In the genomic region with DNA sequence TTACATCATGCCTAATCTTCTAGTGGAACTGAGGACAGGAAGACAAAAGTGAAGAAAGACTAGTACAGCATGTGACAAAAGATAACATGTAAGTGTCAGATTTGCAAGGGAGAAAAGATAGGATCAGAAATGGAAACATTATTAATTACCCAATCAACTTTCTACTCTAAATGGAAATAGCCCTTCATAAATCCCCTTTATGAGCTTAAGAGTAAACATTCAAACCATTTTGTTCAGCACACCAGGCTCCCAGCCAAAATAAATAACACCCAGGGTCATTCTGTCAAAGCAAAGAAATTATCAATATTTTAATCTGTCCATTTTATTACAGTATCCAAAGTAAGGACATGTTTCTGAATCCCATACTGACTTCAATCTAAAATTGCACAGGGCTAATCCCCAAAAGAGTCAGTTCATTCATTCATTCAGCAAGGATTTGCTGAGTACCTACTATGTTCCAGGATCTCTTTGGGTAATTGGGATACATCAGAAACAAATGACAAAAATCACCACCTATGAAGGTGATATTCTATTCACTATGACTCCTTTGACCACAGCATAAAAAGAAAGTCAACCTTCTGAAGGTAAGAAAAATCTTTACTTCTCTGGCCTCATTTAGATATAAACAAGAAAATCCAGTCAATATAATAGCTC, we compare ENCODE assay signal across 1 cellular context.
TF ChIP-seq lines count a peak whose summit lies in the region.

No MANE protein-coding gene starts in this region.

TF ChIP-seq in H1, 55 proteins besides CTCF, POLR2A, EP300 and RAD21 (continued from another document):
- TF ChIP-seq POLR2AphosphoS5 (IDR thresholded peaks at IDR 0.05; ENCODE audit: low read depth, low read length) = no peak
- TF ChIP-seq RBBP5 (IDR thresholded peaks at IDR 0.05; ENCODE audit: borderline replicate concordance, low read depth, low read length) = no peak
- no peak for TF ChIP-seq GTF2F1 (IDR thresholded peaks at IDR 0.05; ENCODE audit: borderline replicate concordance, low read depth, low read length)
- no peak for TF ChIP-seq CHD7 (IDR thresholded peaks at IDR 0.05; ENCODE audit: insufficient replicate concordance, low read length)
